Comparison of ENCODE assay signal across 30 cellular contexts in the genomic region with DNA sequence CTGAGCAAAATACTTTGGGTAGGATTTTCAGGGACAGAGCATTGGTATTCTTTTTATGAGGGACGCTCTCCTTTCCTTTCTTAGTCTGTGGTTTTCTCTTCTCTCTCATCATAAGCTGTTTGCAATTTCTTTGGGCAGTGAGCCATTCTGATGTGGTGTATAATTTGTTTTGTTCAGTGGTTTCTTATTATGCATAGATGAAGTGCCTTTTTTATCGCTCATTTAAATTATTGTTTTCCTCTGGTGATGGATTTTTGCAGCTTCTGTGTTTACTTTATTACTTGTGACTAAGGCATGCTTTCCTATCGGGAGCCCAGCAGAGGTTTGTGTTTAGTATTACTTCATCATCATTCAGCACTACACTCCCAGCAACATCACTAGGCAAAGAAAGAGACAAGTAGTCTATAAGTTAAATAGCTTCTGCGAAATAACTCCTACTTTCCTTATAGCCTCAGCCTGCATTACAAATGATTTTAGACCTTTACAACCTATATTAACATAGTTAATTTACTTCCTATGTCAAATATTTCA.
A peak's percentile ranks its signal among the peaks of the same experiment; 100 is the strongest.
DNase-seq lines count a peak whose midpoint lies in the region; ATAC-seq, FAIRE-seq and TF ChIP-seq lines count a peak whose summit lies in the region.
"Had no signal": no experiment of that assay in that cellular context is flagged by ENCODE, and none has a peak within 500 bp of the region (broad histone marks: within the 10 kb centered on the region; RNA-seq: fewer than 3 reads in every experiment).

No MANE protein-coding gene starts in this region.

- ATAC-seq in HepG2, result no peak
- ATAC-seq: left lobe of liver, psoas muscle, upper lobe of right lung had no signal

- H3K36me3 ChIP-seq in HepG2 (replicated peaks in 1 of 2; ENCODE audit: control insufficient read depth in 1 of 2, insufficient read depth in 2 of 2, low read length in 2 of 2) (no peaks in the 10 kb centered on the region), tibial nerve (no peaks in the 10 kb centered on the region)
- H3K36me3 ChIP-seq: BLaER1, upper lobe of right lung, WERI-Rb-1 had no signal

- POLR2A ChIA-PET in HepG2 (lab: Yijun Ruan, JAX), result no interaction called here

- CTCF ChIA-PET in HepG2 (lab: Yijun Ruan, JAX; ENCODE audit: low intra/inter-chr PET ratio, low total read pairs), result no interaction called here

- TF ChIP-seq EP300 in HepG2 (IDR thresholded peaks at IDR 0.05; ENCODE audit: low read depth in 2 of 2, low read length in 2 of 2), result no peak
- TF ChIP-seq EP300 in HepG2 (CRISPR knock-in tag; IDR thresholded peaks at IDR 0.05; ENCODE audit: borderline replicate concordance), result no peak
- no peak for TF ChIP-seq EP300 in tibial nerve (IDR thresholded peaks at IDR 0.05)

- DNase-seq in DMS79 (lab: John Stamatoyannopoulos, UW) (peak; percentile 38), NCI-H1105 treated with DMSO at 0.1 percent for 48 hours (lab: John Stamatoyannopoulos, UW) (peak; percentile 52), astrocyte of the spinal cord (ENCODE audit: low read depth, low spot score) (peak; percentile 48), kidney glomerular epithelial cell (lab: John Stamatoyannopoulos, UW) (peak; percentile 73), HepG2 (ENCODE audit: low spot score) (no peak), tibial nerve (ENCODE audit: low spot score in 2 of 2) (no peak)
- DNase-seq in activated CD4-positive, alpha-beta T cell treated with anti-CD3 and anti-CD28 coated beads, Interleukin-2, amount 50 U/mL, for 1 hour, result no peak
- no peak for DNase-seq in stimulated activated CD8-positive, alpha-beta memory T cell treated with anti-CD3 and anti-CD28 coated beads, Interleukin-4, amount 100 ng/mL, for 48 hours
- DNase-seq: activated CD4-positive, alpha-beta T cell treated with anti-CD3 and anti-CD28 coated beads, Interleukin-2, amount 10 ng/mL, durations not matched to agents 24 days and 14 days; activated naive CD4-positive, alpha-beta T cell treated with anti-CD3 and anti-CD28 coated beads, Interleukin-2, amount 10 ng/mL, durations not matched to agents 7 days and 5 days; amygdala; Calu3; central memory CD4-positive, alpha-beta T cell; dermis blood vessel endothelial cell; foreskin melanocyte; KG1; mesendoderm; NCI-H187; nucleus accumbens; psoas muscle; stimulated activated CD4-positive, alpha-beta T cell treated with anti-CD3 and anti-CD28 coated beads, Interleukin-1b, Interleukin-23, amount 100 ng/mL, for 48 hours; T-helper 2 cell; upper lobe of right lung; WERI-Rb-1 had no signal

- TF ChIP-seq RAD21 in HepG2 (CRISPR knock-in tag; IDR thresholded peaks at IDR 0.05), result no peak

- no peak overlapping the region for H2AFZ ChIP-seq in HepG2 (ENCODE audit: low read length)

- H3K79me2 ChIP-seq in HepG2 (ENCODE audit: insufficient read depth, low read length), result no peaks in the 10 kb centered on the region

- no peaks in the 10 kb centered on the region for H4K20me1 ChIP-seq in HepG2 (ENCODE audit: insufficient read depth, low read length)
- H4K20me1 ChIP-seq: BLaER1 had no signal

- WGBS in HepG2 (ENCODE audit: low lambda C conversion rate), result 4% methylated on average over 4 of the region's 4 CpGs
- WGBS in tibial nerve, 2 donors, result 56 to 62% methylated on average over 4 of the region's 4 CpGs

- intact Hi-C loops in HepG2 (cut with micrococcal nuclease; ENCODE audit: unreplicated experiment), result no loop called here

- H3K9me3 ChIP-seq in HepG2 (ENCODE audit: low read length) (peaks cover 89% of the 10 kb centered on the region), tibial nerve (no peaks in the 10 kb centered on the region)
- H3K9me3 ChIP-seq: BLaER1, psoas muscle, upper lobe of right lung had no signal

- no peak overlapping the region for H3K4me2 ChIP-seq in HepG2 (ENCODE audit: low read depth, low read length)
- H3K4me2 ChIP-seq: BLaER1 had no signal

- no peak for TF ChIP-seq CTCF in astrocyte of the spinal cord (IDR thresholded peaks at IDR 0.05; ENCODE audit: low read depth, low read length)
- no peak for TF ChIP-seq CTCF in HepG2 (CRISPR knock-in tag; IDR thresholded peaks at IDR 0.05)
- TF ChIP-seq CTCF in tibial nerve (IDR thresholded peaks at IDR 0.05), result no peak

- no peak overlapping the region for H3K9ac ChIP-seq in HepG2 (ENCODE audit: insufficient read depth, low read depth, low read length)
- H3K9ac ChIP-seq: BLaER1 had no signal

- H3K4me1 ChIP-seq in HepG2 (ENCODE audit: insufficient read depth, low read length), result no peaks in the 10 kb centered on the region
- no peaks in the 10 kb centered on the region for H3K4me1 ChIP-seq in tibial nerve
- H3K4me1 ChIP-seq: BLaER1, psoas muscle, upper lobe of right lung had no signal

- FAIRE-seq in HepG2 (lab: Jason Lieb, UNC), result no peak
- FAIRE-seq: endometrium, GM12892 had no signal

- H3K27me3 ChIP-seq in HepG2 (ENCODE audit: control insufficient read depth in 1 of 2, insufficient read depth in 2 of 2, low read length in 2 of 2) (no peaks in the 10 kb centered on the region), tibial nerve (no peaks in the 10 kb centered on the region)
- H3K27me3 ChIP-seq: BLaER1, upper lobe of right lung had no signal

- BruUV-seq in HepG2 (replicated peaks; lab: Mats Ljungman, UMichigan), result no TSS peak

- no peak overlapping the region for H3K4me3 ChIP-seq in astrocyte of the spinal cord (ENCODE audit: low read depth, low read length)
- H3K4me3 ChIP-seq in HepG2 (replicated peaks in 1 of 3; ENCODE audit: insufficient read depth in 1 of 3, low read depth in 2 of 3, low read length in 3 of 3), result no peak overlapping the region
- H3K4me3 ChIP-seq in tibial nerve, result no peak overlapping the region
- H3K4me3 ChIP-seq: BLaER1, psoas muscle, SK-N-MC, skin epidermis, upper lobe of right lung had no signal

- no peak for TF ChIP-seq POLR2A in HepG2 (IDR thresholded peaks at IDR 0.05; ENCODE audit: insufficient read depth in 1 of 2, low read depth in 2 of 2, low read length in 2 of 2)
- TF ChIP-seq POLR2A in tibial nerve (IDR thresholded peaks at IDR 0.05), result no peak

- H3K27ac ChIP-seq in HepG2 (ENCODE audit: extremely low read length, insufficient read depth, low read length), result no peak overlapping the region
- H3K27ac ChIP-seq in tibial nerve, result no peak overlapping the region
- H3K27ac ChIP-seq: BLaER1, psoas muscle, SK-N-MC, skin epidermis, upper lobe of right lung, WERI-Rb-1 had no signal

- in situ Hi-C loops in astrocyte of the spinal cord (cut with HindIII; ENCODE audit: low sequenced_read_pairs) (no loop called here), HepG2 (cut with HindIII; ENCODE audit: extremely low pct_ligation_motif_present, low pct_unique_long_range_greater_than_20kb) (no loop called here)

TF ChIP-seq in HepG2, 621 proteins besides CTCF, POLR2A, EP300 and RAD21 (continues in another document):
- TF ChIP-seq, protein P1, sequence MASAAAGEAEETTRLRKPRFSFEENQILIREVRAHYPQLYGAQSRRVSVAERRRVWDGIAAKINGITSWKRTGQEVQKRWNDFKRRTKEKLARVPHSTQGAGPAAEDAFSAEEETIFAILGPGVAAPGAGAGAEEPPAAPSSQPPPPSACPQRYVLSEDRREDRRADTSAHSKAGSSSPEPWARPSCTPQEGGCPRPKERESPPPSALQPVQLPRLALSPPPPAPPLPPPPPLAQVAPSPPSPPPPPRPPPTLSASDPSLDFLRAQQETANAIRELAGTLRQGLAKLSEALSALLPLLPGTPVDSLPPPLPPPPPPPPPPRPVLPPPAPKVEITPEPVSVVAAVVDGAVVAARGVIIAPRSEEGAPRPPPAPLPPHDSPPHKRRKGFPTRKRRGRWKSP (CRISPR knock-in tag; IDR thresholded peaks at IDR 0.05), result no peak
- TF ChIP-seq TEAD3 (CRISPR knock-in tag; optimal IDR thresholded peaks at IDR 0.05; ENCODE audit: borderline replicate concordance) (no peak), GATAD2A (CRISPR knock-in tag; IDR thresholded peaks at IDR 0.05) (no peak), ZNF12 (CRISPR knock-in tag; IDR thresholded peaks at IDR 0.05) (no peak), ZSCAN31 (CRISPR knock-in tag; IDR thresholded peaks at IDR 0.05; ENCODE audit: low read depth) (no peak), ZNF660 (CRISPR knock-in tag; IDR thresholded peaks at IDR 0.05; ENCODE audit: borderline replicate concordance, low read depth) (no peak), SRSF1 (optimal IDR thresholded peaks at IDR 0.05; ENCODE audit: low read depth, low read length) (no peak), SALL1 (CRISPR knock-in tag; IDR thresholded peaks at IDR 0.05) (no peak), TEAD2 (CRISPR knock-in tag; IDR thresholded peaks at IDR 0.05) (no peak), ZNF678 (CRISPR knock-in tag; IDR thresholded peaks at IDR 0.05) (no peak), XBP1 (CRISPR knock-in tag; IDR thresholded peaks at IDR 0.05) (no peak), ZNF841 (CRISPR knock-in tag; IDR thresholded peaks at IDR 0.05; ENCODE audit: borderline replicate concordance) (no peak), ZNF33B (CRISPR knock-in tag; IDR thresholded peaks at IDR 0.05) (no peak), PAX8 (CRISPR knock-in tag; IDR thresholded peaks at IDR 0.05; ENCODE audit: borderline replicate concordance) (no peak)
- TF ChIP-seq, protein P2, sequence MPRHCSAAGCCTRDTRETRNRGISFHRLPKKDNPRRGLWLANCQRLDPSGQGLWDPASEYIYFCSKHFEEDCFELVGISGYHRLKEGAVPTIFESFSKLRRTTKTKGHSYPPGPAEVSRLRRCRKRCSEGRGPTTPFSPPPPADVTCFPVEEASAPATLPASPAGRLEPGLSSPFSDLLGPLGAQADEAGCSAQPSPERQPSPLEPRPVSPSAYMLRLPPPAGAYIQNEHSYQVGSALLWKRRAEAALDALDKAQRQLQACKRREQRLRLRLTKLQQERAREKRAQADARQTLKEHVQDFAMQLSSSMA (CRISPR knock-in tag; IDR thresholded peaks at IDR 0.05), result no peak
- TF ChIP-seq, protein P3, sequence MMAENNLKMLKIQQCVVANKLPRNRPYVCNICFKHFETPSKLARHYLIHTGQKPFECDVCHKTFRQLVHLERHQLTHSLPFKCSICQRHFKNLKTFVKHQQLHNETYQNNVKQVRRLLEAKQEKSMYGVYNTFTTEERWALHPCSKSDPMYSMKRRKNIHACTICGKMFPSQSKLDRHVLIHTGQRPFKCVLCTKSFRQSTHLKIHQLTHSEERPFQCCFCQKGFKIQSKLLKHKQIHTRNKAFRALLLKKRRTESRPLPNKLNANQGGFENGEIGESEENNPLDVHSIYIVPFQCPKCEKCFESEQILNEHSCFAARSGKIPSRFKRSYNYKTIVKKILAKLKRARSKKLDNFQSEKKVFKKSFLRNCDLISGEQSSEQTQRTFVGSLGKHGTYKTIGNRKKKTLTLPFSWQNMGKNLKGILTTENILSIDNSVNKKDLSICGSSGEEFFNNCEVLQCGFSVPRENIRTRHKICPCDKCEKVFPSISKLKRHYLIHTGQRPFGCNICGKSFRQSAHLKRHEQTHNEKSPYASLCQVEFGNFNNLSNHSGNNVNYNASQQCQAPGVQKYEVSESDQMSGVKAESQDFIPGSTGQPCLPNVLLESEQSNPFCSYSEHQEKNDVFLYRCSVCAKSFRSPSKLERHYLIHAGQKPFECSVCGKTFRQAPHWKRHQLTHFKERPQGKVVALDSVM (CRISPR knock-in tag; IDR thresholded peaks at IDR 0.05), result no peak

Comparison
In these comparisons a context has a peak if more than half of its experiments do, and no peak if none do; other contexts are left out.
1. DNase-seq: peak in DMS79 (single experiment), NCI-H1105 treated with DMSO at 0.1 percent for 48 hours (single experiment), astrocyte of the spinal cord (single experiment) and kidney glomerular epithelial cell (single experiment); none in HepG2 (single experiment), activated CD4-positive, alpha-beta T cell treated with anti-CD3 and anti-CD28 coated beads, Interleukin-2, amount 50 U/mL, for 1 hour (single experiment), stimulated activated CD8-positive, alpha-beta memory T cell treated with anti-CD3 and anti-CD28 coated beads, Interleukin-4, amount 100 ng/mL, for 48 hours (single experiment) and tibial nerve (0 of 2).